In the genomic region with DNA sequence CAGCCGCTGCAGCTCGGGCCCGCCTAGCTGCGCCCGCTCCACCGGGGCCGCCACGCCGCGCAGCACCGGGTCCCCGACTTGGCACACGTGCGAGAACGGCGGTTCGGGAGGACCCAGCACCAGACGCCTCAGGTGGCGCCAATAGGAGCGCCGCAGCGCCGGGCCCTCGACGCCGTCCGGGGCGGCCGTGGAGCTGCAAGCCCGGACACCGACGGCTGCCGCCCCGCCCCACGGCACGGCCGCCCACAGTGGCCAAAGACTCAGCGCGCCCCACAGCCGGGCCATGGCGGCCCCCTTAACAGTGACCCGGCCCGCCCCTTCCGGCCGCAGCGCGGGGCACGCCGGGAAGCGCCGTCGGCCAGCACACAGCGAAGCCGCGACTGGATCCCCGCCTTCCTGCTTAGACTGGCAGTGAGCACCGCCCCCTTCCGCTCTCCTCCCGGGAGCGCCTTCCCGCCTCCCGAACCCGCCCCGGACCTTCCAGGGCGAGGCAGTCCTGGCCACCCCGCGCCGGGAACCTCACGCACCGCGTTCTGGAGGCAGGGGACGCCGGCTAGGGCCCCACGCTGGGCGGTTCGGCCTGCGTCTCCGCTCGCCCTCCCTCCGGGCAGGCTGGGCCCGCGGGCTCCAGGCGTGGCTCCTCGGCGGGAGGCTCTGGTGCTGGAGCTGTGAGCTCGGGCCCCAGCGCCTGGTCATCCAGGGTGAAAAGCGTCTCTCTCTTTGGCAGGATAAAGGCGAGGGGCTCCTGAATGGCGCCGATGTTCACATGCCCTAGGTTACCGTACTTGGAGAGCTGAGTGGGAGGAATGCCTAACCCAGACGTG, we compare ENCODE assay signal across 8 cellular contexts. TPM values are rescaled to one million over a fixed set of nuclear protein-coding genes. Genes with fewer than 3 reads are reported as not detected.
DNase-seq lines count a peak whose midpoint lies in the region; ATAC-seq, FAIRE-seq and TF ChIP-seq lines count a peak whose summit lies in the region.

A gene with protein sequence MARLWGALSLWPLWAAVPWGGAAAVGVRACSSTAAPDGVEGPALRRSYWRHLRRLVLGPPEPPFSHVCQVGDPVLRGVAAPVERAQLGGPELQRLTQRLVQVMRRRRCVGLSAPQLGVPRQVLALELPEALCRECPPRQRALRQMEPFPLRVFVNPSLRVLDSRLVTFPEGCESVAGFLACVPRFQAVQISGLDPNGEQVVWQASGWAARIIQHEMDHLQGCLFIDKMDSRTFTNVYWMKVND (minus strand): TSS at position 303 of the 824 bp plus-strand sequence. CDS start 18 bp downstream, at position 285.

- peaks cover 11 to 53% (median 31%) of the 10 kb centered on the region in 4 donors for H3K36me3 ChIP-seq in sigmoid colon

- H3K27me3 ChIP-seq in sigmoid colon, result no peaks in the 10 kb centered on the region

- H3K27ac ChIP-seq in A549 (peak within 1 kb of the TSS; percentile 93 to 94), sigmoid colon (peak within 1 kb of the TSS; percentile 82 to 97 (median 91))

- TF ChIP-seq EP300 in A549 (IDR thresholded peaks at IDR 0.05) (no peak), sigmoid colon (IDR thresholded peaks at IDR 0.05) (no peak)

- no peaks in the 10 kb centered on the region for H3K27me3 Mint-ChIP-seq in brain

- peaks cover 58% of the 10 kb centered on the region for H3K36me3 Mint-ChIP-seq in brain

- H3K4me2 ChIP-seq in A549, result peak within 1 kb of the TSS; percentile 99

- no peaks in the 10 kb centered on the region for H3K9me3 ChIP-seq in A549
- no peaks in the 10 kb centered on the region for H3K9me3 ChIP-seq in sigmoid colon

- H3K4me1 ChIP-seq in A549, result peaks cover 39% of the 10 kb centered on the region
- H3K4me1 ChIP-seq in sigmoid colon, result peaks cover 0 to 55% (median 51%) of the 10 kb centered on the region in 4 donors

- TF ChIP-seq CTCF in A549 (IDR thresholded peaks at IDR 0.05) (no peak), brain (conservative IDR thresholded peaks at IDR 0.05) (no peak), sigmoid colon (IDR thresholded peaks at IDR 0.05) (no peak)

- DNase-seq in A549 (ENCODE audit: low read depth in 1 of 2, low spot score in 1 of 2), result peak; percentile 93 to 94
- DNase-seq in NCI-H2107 treated with DMSO at 0.1 percent for 48 hours (lab: John Stamatoyannopoulos, UW; ENCODE audit: unreplicated experiment), result peak; percentile 86
- DNase-seq in UCSD-AML1 (lab: John Stamatoyannopoulos, UW; ENCODE audit: unreplicated experiment), result peak; percentile 94
- DNase-seq in iPS DF 4.7 (ENCODE audit: extremely low read depth, low spot score), result peak; percentile 56
- DNase-seq in sigmoid colon, result peak; percentile 96

- FAIRE-seq in A549 (lab: Jason Lieb, UNC), result no peak

- CTCF ChIA-PET in A549 (lab: Yijun Ruan, JAX), result interaction anchor here (0.7 to 8.9 kb wide), 6 partner anchors 7 to 180 kb away, joined by 3 to 44 read pairs (median 5); a partner anchor contains a TSS

- ATAC-seq in A549 (peak; percentile 94 to 95), GM18858 (IDR thresholded peaks at IDR 0.05; ENCODE audit: unreplicated experiment) (peak; percentile 71), HG03066 (IDR thresholded peaks at IDR 0.05; ENCODE audit: low read depth, unreplicated experiment) (peak; percentile 93)

- peak within 1 kb of the TSS; percentile 65 to 96 (median 80) for H3K27ac Mint-ChIP-seq in brain

- H3K4me3 ChIP-seq in A549 (peak within 1 kb of the TSS; percentile 76), sigmoid colon (peak within 1 kb of the TSS; percentile 67 to 97 (median 88))

- WGBS in A549 (ENCODE audit: missing lambda C conversion rate), result 0% methylated on average over 11 of the region's 93 CpGs
- WGBS in sigmoid colon, 2 donors, result 0 to 1% methylated on average over 93 of the region's 93 CpGs

- TF ChIP-seq RAD21 in A549 (conservative IDR thresholded peaks at IDR 0.05 in 1 of 2, IDR thresholded peaks at IDR 0.05 in 1 of 2), result no peak

- TF ChIP-seq POLR2A in A549 (IDR thresholded peaks at IDR 0.05; ENCODE audit: low read length) (peak; percentile 87; the same call in 1 of the 2 replicates), sigmoid colon (IDR thresholded peaks at IDR 0.05) (peak; percentile 59 to 74)

- H3K4me1 Mint-ChIP-seq in brain, result peaks cover 54% of the 10 kb centered on the region

- no peaks in the 10 kb centered on the region for H3K9me3 Mint-ChIP-seq in brain

- POLR2A ChIA-PET in A549 (lab: Yijun Ruan, JAX), result interaction anchor here (0.5 to 1.8 kb wide), 3 partner anchors 12 to 191 kb away, joined by 4 to 7 read pairs (median 5); no protein-coding TSS in a partner anchor

- intact Hi-C loops in sigmoid colon (cut with DNase I), result loop anchor here (2.0 kb wide), 2 partner anchors 20 to 54 kb away; a partner anchor contains a TSS

- H3K4me3 Mint-ChIP-seq in brain, result peak within 1 kb of the TSS; percentile 84 to 89 (median 85)

TF ChIP-seq in A549, 52 proteins besides CTCF, POLR2A, EP300 and RAD21 (continues in another document):
- no peak for TF ChIP-seq CHD2 (IDR thresholded peaks at IDR 0.05; ENCODE audit: low read length, partially characterized antibody)
- TF ChIP-seq, protein P1, sequence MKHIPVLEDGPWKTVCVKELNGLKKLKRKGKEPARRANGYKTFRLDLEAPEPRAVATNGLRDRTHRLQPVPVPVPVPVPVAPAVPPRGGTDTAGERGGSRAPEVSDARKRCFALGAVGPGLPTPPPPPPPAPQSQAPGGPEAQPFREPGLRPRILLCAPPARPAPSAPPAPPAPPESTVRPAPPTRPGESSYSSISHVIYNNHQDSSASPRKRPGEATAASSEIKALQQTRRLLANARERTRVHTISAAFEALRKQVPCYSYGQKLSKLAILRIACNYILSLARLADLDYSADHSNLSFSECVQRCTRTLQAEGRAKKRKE (CRISPR knock-in tag; IDR thresholded peaks at IDR 0.05; ENCODE audit: low read depth), result no peak
- peak; percentile 90; the same call in 1 of the 2 replicates for TF ChIP-seq TFCP2L1 (CRISPR knock-in tag; IDR thresholded peaks at IDR 0.05)
- TF ChIP-seq RNF2 (IDR thresholded peaks at IDR 0.05; ENCODE audit: borderline replicate concordance, low read depth), result no peak
- TF ChIP-seq RARB (CRISPR knock-in tag; IDR thresholded peaks at IDR 0.05), result no peak; the same call in 1 of the 2 replicates
- TF ChIP-seq, protein P2, sequence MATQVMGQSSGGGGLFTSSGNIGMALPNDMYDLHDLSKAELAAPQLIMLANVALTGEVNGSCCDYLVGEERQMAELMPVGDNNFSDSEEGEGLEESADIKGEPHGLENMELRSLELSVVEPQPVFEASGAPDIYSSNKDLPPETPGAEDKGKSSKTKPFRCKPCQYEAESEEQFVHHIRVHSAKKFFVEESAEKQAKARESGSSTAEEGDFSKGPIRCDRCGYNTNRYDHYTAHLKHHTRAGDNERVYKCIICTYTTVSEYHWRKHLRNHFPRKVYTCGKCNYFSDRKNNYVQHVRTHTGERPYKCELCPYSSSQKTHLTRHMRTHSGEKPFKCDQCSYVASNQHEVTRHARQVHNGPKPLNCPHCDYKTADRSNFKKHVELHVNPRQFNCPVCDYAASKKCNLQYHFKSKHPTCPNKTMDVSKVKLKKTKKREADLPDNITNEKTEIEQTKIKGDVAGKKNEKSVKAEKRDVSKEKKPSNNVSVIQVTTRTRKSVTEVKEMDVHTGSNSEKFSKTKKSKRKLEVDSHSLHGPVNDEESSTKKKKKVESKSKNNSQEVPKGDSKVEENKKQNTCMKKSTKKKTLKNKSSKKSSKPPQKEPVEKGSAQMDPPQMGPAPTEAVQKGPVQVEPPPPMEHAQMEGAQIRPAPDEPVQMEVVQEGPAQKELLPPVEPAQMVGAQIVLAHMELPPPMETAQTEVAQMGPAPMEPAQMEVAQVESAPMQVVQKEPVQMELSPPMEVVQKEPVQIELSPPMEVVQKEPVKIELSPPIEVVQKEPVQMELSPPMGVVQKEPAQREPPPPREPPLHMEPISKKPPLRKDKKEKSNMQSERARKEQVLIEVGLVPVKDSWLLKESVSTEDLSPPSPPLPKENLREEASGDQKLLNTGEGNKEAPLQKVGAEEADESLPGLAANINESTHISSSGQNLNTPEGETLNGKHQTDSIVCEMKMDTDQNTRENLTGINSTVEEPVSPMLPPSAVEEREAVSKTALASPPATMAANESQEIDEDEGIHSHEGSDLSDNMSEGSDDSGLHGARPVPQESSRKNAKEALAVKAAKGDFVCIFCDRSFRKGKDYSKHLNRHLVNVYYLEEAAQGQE (IDR thresholded peaks at IDR 0.05), result no peak
- TF ChIP-seq HOXB13 (CRISPR knock-in tag; IDR thresholded peaks at IDR 0.05; ENCODE audit: low read depth), result no peak
- TF ChIP-seq KDM1A (IDR thresholded peaks at IDR 0.05; ENCODE audit: low read depth), result no peak
- TF ChIP-seq, protein P3, sequence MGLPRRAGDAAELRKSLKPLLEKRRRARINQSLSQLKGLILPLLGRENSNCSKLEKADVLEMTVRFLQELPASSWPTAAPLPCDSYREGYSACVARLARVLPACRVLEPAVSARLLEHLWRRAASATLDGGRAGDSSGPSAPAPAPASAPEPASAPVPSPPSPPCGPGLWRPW (IDR thresholded peaks at IDR 0.05), result no peak
- 0 out of 2 replicates have a peak, but pooled peaks have one; percentile 57 for TF ChIP-seq TP53 (CRISPR knock-in tag; IDR thresholded peaks at IDR 0.05)
- TF ChIP-seq ESRRA (IDR thresholded peaks at IDR 0.05; ENCODE audit: borderline replicate concordance, low read length), result no peak
- TF ChIP-seq, protein P4, sequence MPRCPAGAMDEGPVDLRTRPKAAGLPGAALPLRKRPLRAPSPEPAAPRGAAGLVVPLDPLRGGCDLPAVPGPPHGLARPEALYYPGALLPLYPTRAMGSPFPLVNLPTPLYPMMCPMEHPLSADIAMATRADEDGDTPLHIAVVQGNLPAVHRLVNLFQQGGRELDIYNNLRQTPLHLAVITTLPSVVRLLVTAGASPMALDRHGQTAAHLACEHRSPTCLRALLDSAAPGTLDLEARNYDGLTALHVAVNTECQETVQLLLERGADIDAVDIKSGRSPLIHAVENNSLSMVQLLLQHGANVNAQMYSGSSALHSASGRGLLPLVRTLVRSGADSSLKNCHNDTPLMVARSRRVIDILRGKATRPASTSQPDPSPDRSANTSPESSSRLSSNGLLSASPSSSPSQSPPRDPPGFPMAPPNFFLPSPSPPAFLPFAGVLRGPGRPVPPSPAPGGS (IDR thresholded peaks at IDR 0.05), result peak; percentile 94; the same call in 2 of the 3 replicates
- no peak for TF ChIP-seq EHMT2 (IDR thresholded peaks at IDR 0.05; ENCODE audit: low read depth)
- TF ChIP-seq MAFK (IDR thresholded peaks at IDR 0.05; ENCODE audit: partially characterized antibody), result no peak
- no peak for TF ChIP-seq FOSL2 (IDR thresholded peaks at IDR 0.05)
- TF ChIP-seq FOSL2 (CRISPR knock-in tag; IDR thresholded peaks at IDR 0.05), result no peak

RNA-seq across cellular contexts. Expression of the gene that starts here (rescaled TPM):
- polyA plus RNA-seq in A549 (2011; rRNA removed) (10.0 and 16.1 TPM in 2 replicates), A549 (2017; fragmentation: RNase III; extraction: RNeasy Plus Mini Kit Qiagen cat#74134 plus additional on column Dnase treatment) (27.6 to 29.1 TPM (median 27.9 TPM) in 3 replicates), brain (ENCODE audit: insufficient read depth, low read depth, low replicate concordance) (7.8 TPM), sigmoid colon (10 to 100 TPM in 1 of 3 donors, 1 to 10 TPM in 1, not detected in 1; 6.5 to 14.7 TPM)
- polyA plus RNA-seq in A549 (2012; cell fraction: cytosol; rRNA removed), result 35.1 and 42.2 TPM in 2 replicates
- 27.1 and 31.2 TPM in 2 replicates for polyA plus RNA-seq in A549 (2012; cell fraction: nucleus; rRNA removed)
- polyA minus RNA-seq in A549 (2011; rRNA and poly(A)+ RNA removed), result 3.8 and 4.0 TPM in 2 replicates
- 10 to 100 TPM in 2 of 4 donors, 1 to 10 TPM in 2; 8.6 to 18.6 (median 10.5) TPM for total RNA-seq in sigmoid colon

Comparison
In these comparisons a context has a peak if more than half of its experiments do, and no peak if none do; other contexts are left out.
1. Peak in every context shown above with its lines: DNase-seq, ATAC-seq, H3K4me3 ChIP-seq and H3K27ac ChIP-seq.